Comparison of ENCODE assay signal across 8 cellular contexts in the genomic region with DNA sequence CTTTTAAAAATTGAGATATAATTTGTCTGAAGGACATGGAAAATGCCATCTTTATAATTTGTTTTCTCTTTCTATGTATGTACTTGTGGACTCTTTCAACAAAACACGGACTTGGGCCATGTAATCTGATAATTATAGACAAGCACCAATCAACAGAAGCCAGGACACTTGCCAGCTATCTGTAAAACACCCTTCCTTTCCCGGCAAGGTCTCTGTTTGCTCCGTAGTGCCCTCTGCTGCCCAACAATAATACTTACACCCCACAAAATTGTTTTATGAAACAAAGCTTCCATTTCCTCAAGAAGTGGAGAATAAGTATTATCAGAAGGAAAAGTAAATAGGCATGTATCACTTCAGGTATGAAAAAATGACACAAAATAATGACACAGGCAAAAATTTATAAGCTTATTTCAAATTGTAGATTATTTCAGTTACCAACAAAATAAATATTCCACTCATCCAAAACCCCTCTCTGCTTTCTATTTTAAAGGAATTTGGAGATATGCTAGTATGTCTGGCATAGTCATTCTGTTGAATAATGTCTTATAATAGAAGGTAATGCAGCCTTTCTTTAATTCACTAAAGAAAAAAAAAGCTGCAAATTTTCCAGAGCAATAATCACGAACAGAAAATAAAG. TPM values are rescaled to one million over a fixed set of nuclear protein-coding genes. Genes with fewer than 3 reads are reported as not detected.
DNase-seq lines count a peak whose midpoint lies in the region; ATAC-seq and TF ChIP-seq lines count a peak whose summit lies in the region.

No MANE protein-coding gene starts in this region.

- no peak overlapping the region for H3K27ac ChIP-seq in cardiac muscle cell

- peaks cover 4% of the 10 kb centered on the region for H3K4me1 ChIP-seq in cardiac muscle cell (ENCODE audit: low read depth)

- no peaks in the 10 kb centered on the region for H3K9me3 ChIP-seq in cardiac muscle cell (ENCODE audit: low read depth)

- H3K27me3 ChIP-seq in cardiac muscle cell: no peaks in the 10 kb centered on the region

- DNase-seq in cardiac muscle cell (ENCODE audit: low read depth in 1 of 2, low spot score in 1 of 2): peak; percentile 67 to 79
- no peak for DNase-seq in cardiac septum (ENCODE audit: low spot score)
- DNase-seq in NCI-H524 (lab: John Stamatoyannopoulos, UW): peak; percentile 61 to 82
- peak; percentile 52 to 59 for DNase-seq in activated CD4-positive, alpha-beta T cell treated with anti-CD3 and anti-CD28 coated beads for 4 hours
- peak; percentile 66 for DNase-seq in dedifferentiated amniotic fluid mesenchymal stem cell (ENCODE audit: extremely low spot score)
- peak; percentile 78 to 83 for DNase-seq in lung microvascular endothelial cell (ENCODE audit: low read depth in 2 of 2)
- DNase-seq in stimulated activated CD8-positive, alpha-beta memory T cell treated with anti-CD3 and anti-CD28 coated beads, Interleukin-4, amount 100 ng/mL, for 24 hours (ENCODE audit: low read depth): peak; percentile 14

- peak; percentile 81 for ATAC-seq in HG03432 (IDR thresholded peaks at IDR 0.05; ENCODE audit: unreplicated experiment)

- TF ChIP-seq CTCF in cardiac muscle cell (IDR thresholded peaks at IDR 0.05; ENCODE audit: low read depth, low read length): peak; percentile 67

- intact Hi-C loops in cardiac septum (cut with DNase I): no loop called here

- no peaks in the 10 kb centered on the region for H3K36me3 ChIP-seq in cardiac muscle cell

- no peak overlapping the region for H3K4me3 ChIP-seq in cardiac muscle cell

RNA-seq across cellular contexts. Expression of gene MYH15, which starts 32.8 kb away (rescaled TPM):
- total RNA-seq in cardiac muscle cell (0.24 and 0.56 TPM in 2 replicates), cardiac septum (0.54 TPM), lung microvascular endothelial cell (under 0.01 TPM in 2 replicates)
- 0.55 TPM in 1 of 2 replicates, not detected in the other for polyA plus RNA-seq in cardiac muscle cell
